8 cellular contexts compared by ENCODE assay signal in the genomic region with DNA sequence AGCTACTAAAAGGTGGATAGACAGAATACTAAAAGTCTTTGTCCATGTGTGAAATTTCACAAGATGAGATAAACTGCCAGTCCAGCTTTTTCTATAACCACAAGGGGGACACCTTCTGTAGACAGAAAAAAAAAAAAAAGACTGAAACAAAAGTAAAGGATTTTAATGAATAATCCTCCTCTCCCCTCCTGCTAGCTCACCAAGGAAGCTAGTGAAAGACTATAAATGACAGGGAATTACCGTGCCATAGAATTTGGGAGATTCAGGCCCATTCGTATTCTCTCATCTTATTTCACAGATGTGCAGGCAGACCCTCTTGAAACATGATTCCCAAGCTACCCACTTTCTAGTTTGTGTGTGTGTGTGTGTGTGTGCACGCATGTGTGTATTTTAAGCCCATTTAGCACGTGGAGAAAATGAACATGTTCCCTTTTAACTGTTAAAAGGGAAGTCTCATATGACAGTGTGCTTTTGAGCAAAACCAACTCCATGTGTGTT. TPM values are rescaled to one million over a fixed set of nuclear protein-coding genes. Genes with fewer than 3 reads are reported as not detected.
A peak's percentile ranks its signal among the peaks of the same experiment; 100 is the strongest.
DNase-seq lines count a peak whose midpoint lies in the region; ATAC-seq and TF ChIP-seq lines count a peak whose summit lies in the region.

No MANE protein-coding gene starts in this region.

- no peaks in the 10 kb centered on the region for H3K9me3 Mint-ChIP-seq in activated naive CD4-positive, alpha-beta T cell treated with anti-CD3 and anti-CD28 coated beads, Interleukin-2, amount 50 U/mL, for 72 hours

- peak overlapping the region; percentile 22 to 63 for H3K27ac ChIP-seq in coronary artery
- H3K27ac ChIP-seq in muscle layer of duodenum (ENCODE audit: low read length): peak overlapping the region; percentile 43

- no peaks in the 10 kb centered on the region for H3K36me3 Mint-ChIP-seq in activated naive CD4-positive, alpha-beta T cell treated with anti-CD3 and anti-CD28 coated beads, Interleukin-2, amount 50 U/mL, for 72 hours

- TF ChIP-seq CTCF in NB4 (IDR thresholded peaks at IDR 0.05; ENCODE audit: low read depth, low read length) (peak; percentile 47), coronary artery (IDR thresholded peaks at IDR 0.05) (peak; percentile 24)

- no peak for TF ChIP-seq POLR2A in NB4 (IDR thresholded peaks at IDR 0.05; ENCODE audit: extremely low read depth, insufficient read length)

- no peaks in the 10 kb centered on the region for H3K9me3 ChIP-seq in muscle layer of duodenum (ENCODE audit: control insufficient read depth in 1 of 2, low read length in 2 of 2)

- ATAC-seq in activated naive CD4-positive, alpha-beta T cell treated with anti-CD3 and anti-CD28 coated beads, Interleukin-2, amount 50 U/mL, for 72 hours: no peak
- ATAC-seq in HG02870 (IDR thresholded peaks at IDR 0.05; ENCODE audit: unreplicated experiment) (no peak), GM21786 (IDR thresholded peaks at IDR 0.05; ENCODE audit: unreplicated experiment) (no peak)

- no peaks in the 10 kb centered on the region for H3K36me3 ChIP-seq in muscle layer of duodenum (ENCODE audit: control insufficient read depth in 1 of 2, insufficient read depth in 2 of 2, low read length in 2 of 2)

- H3K27me3 ChIP-seq in muscle layer of duodenum (ENCODE audit: low read depth, low read length): no peaks in the 10 kb centered on the region

- no peak overlapping the region for H3K27ac Mint-ChIP-seq in activated naive CD4-positive, alpha-beta T cell treated with anti-CD3 and anti-CD28 coated beads, Interleukin-2, amount 50 U/mL, for 72 hours

- H3K4me3 ChIP-seq in NB4 (ENCODE audit: low read depth, low read length) (no peak overlapping the region), coronary artery (peak overlapping the region; percentile 69), muscle layer of duodenum (ENCODE audit: low read depth in 1 of 2, low read length in 2 of 2) (peak overlapping the region in 1 of 2 donors; percentile 69)

- DNase-seq in COLO829 (ENCODE audit: low spot score): peak; percentile 22
- DNase-seq in NB4 (ENCODE audit: low read depth): peak; percentile 57
- no peak for DNase-seq in coronary artery (ENCODE audit: low spot score)
- DNase-seq in COLO668 (lab: John Stamatoyannopoulos, UW; ENCODE audit: unreplicated experiment): no peak
- DNase-seq in activated naive CD4-positive, alpha-beta T cell treated with anti-CD3 and anti-CD28 coated beads, Interleukin-2, amount 50 U/mL, for 72 hours (ENCODE audit: low spot score in 2 of 2): no peak

- H3K4me1 ChIP-seq in muscle layer of duodenum (ENCODE audit: control insufficient read depth in 1 of 2, insufficient read depth in 2 of 2, low read length in 2 of 2): peaks cover 0 to 8% of the 10 kb centered on the region in 2 donors

RNA-seq across cellular contexts. Expression of a gene that starts 36.3 kb away (rescaled TPM):
- total RNA-seq in activated naive CD4-positive, alpha-beta T cell treated with anti-CD3 and anti-CD28 coated beads, Interleukin-2, amount 50 U/mL, for 72 hours: under 1 TPM; 0.43 to 0.64 TPM

Comparison
In these comparisons a context has a peak if more than half of its experiments do, and no peak if none do; other contexts are left out.
1. DNase-seq: peak in COLO829 (single experiment) and NB4 (single experiment); none in coronary artery (single experiment), COLO668 (single experiment) and activated naive CD4-positive, alpha-beta T cell treated with anti-CD3 and anti-CD28 coated beads, Interleukin-2, amount 50 U/mL, for 72 hours (0 of 2).